In the genomic region with DNA sequence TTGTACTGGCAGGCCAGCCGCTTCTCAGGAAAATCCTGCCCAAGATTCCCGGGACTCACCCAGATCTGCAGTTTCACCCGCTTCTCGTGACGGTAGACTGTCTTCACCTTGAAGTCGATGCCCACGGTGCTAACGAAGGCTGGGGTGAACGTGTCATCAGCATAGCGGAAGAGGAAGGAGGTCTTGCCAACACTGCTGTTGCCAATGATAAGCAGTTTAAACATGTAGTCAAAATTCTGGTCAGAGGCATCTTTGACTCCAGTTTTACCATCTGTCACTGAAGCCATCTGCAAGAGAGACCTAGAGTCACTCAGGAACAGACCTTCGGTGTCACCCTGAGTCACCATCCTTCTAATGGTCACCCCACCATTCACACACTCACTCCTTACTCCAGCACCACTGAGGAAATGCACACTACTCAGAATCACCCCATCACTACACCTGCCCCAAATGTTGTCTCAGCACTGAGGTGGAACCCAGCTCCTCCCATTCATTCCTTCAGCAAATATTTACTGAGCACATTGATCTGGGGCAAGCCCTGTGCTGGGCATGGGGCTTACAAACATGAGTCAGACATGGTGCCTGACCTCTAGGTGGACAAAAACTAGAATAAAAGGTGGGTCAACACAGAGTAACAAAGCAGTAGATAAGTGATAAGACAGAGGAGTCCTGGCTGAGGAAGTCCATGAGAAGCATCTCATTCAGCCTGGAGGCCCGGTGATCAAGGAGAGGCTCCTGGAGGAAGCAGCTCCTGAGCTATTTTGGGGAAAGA, we compare ENCODE assay signal across 24 cellular contexts. TPM values are rescaled to one million over a fixed set of nuclear protein-coding genes. Genes with fewer than 3 reads are reported as not detected.
DNase-seq lines count a peak whose midpoint lies in the region; ATAC-seq and TF ChIP-seq lines count a peak whose summit lies in the region.
"Had no signal": no experiment of that assay in that cellular context is flagged by ENCODE, and none has a peak within 500 bp of the region (broad histone marks: within the 10 kb centered on the region; RNA-seq: fewer than 3 reads in every experiment).

No MANE protein-coding gene starts in this region.

- no peaks in the 10 kb centered on the region for H3K9me3 Mint-ChIP-seq in WTC11
- H3K9me3 Mint-ChIP-seq in nephron progenitor cell, result no peaks in the 10 kb centered on the region
- H3K9me3 Mint-ChIP-seq: activated CD4-positive, alpha-beta memory T cell treated with anti-CD3 and anti-CD28 coated beads, Interleukin-2, amount 10 ng/mL, durations not matched to agents 7 days and 5 days; CD8-positive, alpha-beta T cell; GM23338 had no signal

- ATAC-seq in WTC11, result no peak
- no peak for ATAC-seq in HG03442 (IDR thresholded peaks at IDR 0.05; ENCODE audit: unreplicated experiment)
- no peak for ATAC-seq in esophagus mucosa
- ATAC-seq in HG03457 (IDR thresholded peaks at IDR 0.05; ENCODE audit: unreplicated experiment), result no peak
- ATAC-seq: CD8-positive, alpha-beta T cell; gastrocnemius medialis; GM23338; lower lobe of right lung; T-helper 17 cell had no signal

- H3K27me3 Mint-ChIP-seq in WTC11 (ENCODE audit: low read depth) (no peaks in the 10 kb centered on the region), nephron progenitor cell (ENCODE audit: low read depth, poor library complexity) (peaks cover 3% of the 10 kb centered on the region)

- in situ Hi-C loops in G401 (cut with HindIII; ENCODE audit: low sequenced_read_pairs), result no loop called here

- POLR2A ChIA-PET in WTC11 (lab: Charles Lee), result interaction anchor here (0.6 kb wide), 1 partner anchor 368 kb away, joined by 4 read pairs; no protein-coding TSS in a partner anchor

- no peaks in the 10 kb centered on the region for H3K4me1 Mint-ChIP-seq in WTC11
- H3K4me1 Mint-ChIP-seq in nephron progenitor cell, result peaks cover 6% of the 10 kb centered on the region
- H3K4me1 Mint-ChIP-seq: activated CD4-positive, alpha-beta memory T cell treated with anti-CD3 and anti-CD28 coated beads, Interleukin-2, amount 10 ng/mL, durations not matched to agents 7 days and 5 days; GM23338; T-helper 17 cell had no signal

- CTCF ChIA-PET in WTC11 (lab: Charles Lee), result no interaction called here

- no peak overlapping the region for H3K4me3 Mint-ChIP-seq in WTC11
- no peak overlapping the region for H3K4me3 Mint-ChIP-seq in nephron progenitor cell
- H3K4me3 Mint-ChIP-seq: activated CD4-positive, alpha-beta memory T cell treated with anti-CD3 and anti-CD28 coated beads, Interleukin-2, amount 10 ng/mL, durations not matched to agents 7 days and 5 days; CD8-positive, alpha-beta T cell; GM23338; T-helper 17 cell had no signal

- peaks cover 47% of the 10 kb centered on the region for H3K36me3 Mint-ChIP-seq in WTC11
- H3K36me3 Mint-ChIP-seq in nephron progenitor cell (ENCODE audit: low read depth), result peaks cover 8% of the 10 kb centered on the region
- H3K36me3 Mint-ChIP-seq: CD8-positive, alpha-beta T cell had no signal

- DNase-seq in DMS53 treated with DMSO at 0.1 percent for 48 hours (lab: John Stamatoyannopoulos, UW; ENCODE audit: unreplicated experiment), result peak; percentile 99
- peak; percentile 81 for DNase-seq in NCI-H2029 treated with DMSO at 0.1 percent for 48 hours (lab: John Stamatoyannopoulos, UW)
- no peak for DNase-seq in WTC11 (ENCODE audit: low spot score)
- DNase-seq in nephron progenitor cell, result no peak
- DNase-seq in G401 (ENCODE audit: low spot score), result no peak
- DNase-seq: activated CD4-positive, alpha-beta memory T cell treated with anti-CD3 and anti-CD28 coated beads, Interleukin-2, amount 10 ng/mL, durations not matched to agents 7 days and 5 days; activated gamma-delta T cell; activated T-cell treated with anti-CD3 and anti-CD28 coated beads for 4 hours; brain microvascular endothelial cell; CD8-positive, alpha-beta T cell; effector memory CD4-positive, alpha-beta T cell; gastrocnemius medialis; lower lobe of right lung; NCI-H1436 treated with DMSO at 0.1 percent for 48 hours; NCI-H2227 treated with DMSO at 0.1 percent for 48 hours; Peyer's patch; stimulated activated naive CD4-positive, alpha-beta T cell; T-helper 17 cell; thyroid gland; WERI-Rb-1 had no signal

- no peak overlapping the region for H3K27ac Mint-ChIP-seq in WTC11
- peak overlapping the region; percentile 20 for H3K27ac Mint-ChIP-seq in nephron progenitor cell
- H3K27ac Mint-ChIP-seq: activated CD4-positive, alpha-beta memory T cell treated with anti-CD3 and anti-CD28 coated beads, Interleukin-2, amount 10 ng/mL, durations not matched to agents 7 days and 5 days; CD8-positive, alpha-beta T cell; GM23338; T-helper 17 cell had no signal

- TF ChIP-seq CTCF in WTC11 (IDR thresholded peaks at IDR 0.05) (no peak), nephron progenitor cell (IDR thresholded peaks at IDR 0.05) (no peak)

TF ChIP-seq in WTC11, 78 proteins besides CTCF, POLR2A, EP300 and RAD21:
- TF ChIP-seq, protein P1, sequence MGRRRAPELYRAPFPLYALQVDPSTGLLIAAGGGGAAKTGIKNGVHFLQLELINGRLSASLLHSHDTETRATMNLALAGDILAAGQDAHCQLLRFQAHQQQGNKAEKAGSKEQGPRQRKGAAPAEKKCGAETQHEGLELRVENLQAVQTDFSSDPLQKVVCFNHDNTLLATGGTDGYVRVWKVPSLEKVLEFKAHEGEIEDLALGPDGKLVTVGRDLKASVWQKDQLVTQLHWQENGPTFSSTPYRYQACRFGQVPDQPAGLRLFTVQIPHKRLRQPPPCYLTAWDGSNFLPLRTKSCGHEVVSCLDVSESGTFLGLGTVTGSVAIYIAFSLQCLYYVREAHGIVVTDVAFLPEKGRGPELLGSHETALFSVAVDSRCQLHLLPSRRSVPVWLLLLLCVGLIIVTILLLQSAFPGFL (CRISPR knock-in tag; IDR thresholded peaks at IDR 0.05; ENCODE audit: borderline replicate concordance), result no peak
- TF ChIP-seq, protein P2, sequence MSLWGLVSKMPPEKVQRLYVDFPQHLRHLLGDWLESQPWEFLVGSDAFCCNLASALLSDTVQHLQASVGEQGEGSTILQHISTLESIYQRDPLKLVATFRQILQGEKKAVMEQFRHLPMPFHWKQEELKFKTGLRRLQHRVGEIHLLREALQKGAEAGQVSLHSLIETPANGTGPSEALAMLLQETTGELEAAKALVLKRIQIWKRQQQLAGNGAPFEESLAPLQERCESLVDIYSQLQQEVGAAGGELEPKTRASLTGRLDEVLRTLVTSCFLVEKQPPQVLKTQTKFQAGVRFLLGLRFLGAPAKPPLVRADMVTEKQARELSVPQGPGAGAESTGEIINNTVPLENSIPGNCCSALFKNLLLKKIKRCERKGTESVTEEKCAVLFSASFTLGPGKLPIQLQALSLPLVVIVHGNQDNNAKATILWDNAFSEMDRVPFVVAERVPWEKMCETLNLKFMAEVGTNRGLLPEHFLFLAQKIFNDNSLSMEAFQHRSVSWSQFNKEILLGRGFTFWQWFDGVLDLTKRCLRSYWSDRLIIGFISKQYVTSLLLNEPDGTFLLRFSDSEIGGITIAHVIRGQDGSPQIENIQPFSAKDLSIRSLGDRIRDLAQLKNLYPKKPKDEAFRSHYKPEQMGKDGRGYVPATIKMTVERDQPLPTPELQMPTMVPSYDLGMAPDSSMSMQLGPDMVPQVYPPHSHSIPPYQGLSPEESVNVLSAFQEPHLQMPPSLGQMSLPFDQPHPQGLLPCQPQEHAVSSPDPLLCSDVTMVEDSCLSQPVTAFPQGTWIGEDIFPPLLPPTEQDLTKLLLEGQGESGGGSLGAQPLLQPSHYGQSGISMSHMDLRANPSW (CRISPR knock-in tag; conservative IDR thresholded peaks at IDR 0.05; ENCODE audit: low read depth), result no peak
- TF ChIP-seq GABPB1 (CRISPR knock-in tag; IDR thresholded peaks at IDR 0.05) (peak; percentile 30; the same call in 1 of the 2 replicates), JAZF1 (CRISPR knock-in tag; IDR thresholded peaks at IDR 0.05) (no peak)
- TF ChIP-seq, protein P3, sequence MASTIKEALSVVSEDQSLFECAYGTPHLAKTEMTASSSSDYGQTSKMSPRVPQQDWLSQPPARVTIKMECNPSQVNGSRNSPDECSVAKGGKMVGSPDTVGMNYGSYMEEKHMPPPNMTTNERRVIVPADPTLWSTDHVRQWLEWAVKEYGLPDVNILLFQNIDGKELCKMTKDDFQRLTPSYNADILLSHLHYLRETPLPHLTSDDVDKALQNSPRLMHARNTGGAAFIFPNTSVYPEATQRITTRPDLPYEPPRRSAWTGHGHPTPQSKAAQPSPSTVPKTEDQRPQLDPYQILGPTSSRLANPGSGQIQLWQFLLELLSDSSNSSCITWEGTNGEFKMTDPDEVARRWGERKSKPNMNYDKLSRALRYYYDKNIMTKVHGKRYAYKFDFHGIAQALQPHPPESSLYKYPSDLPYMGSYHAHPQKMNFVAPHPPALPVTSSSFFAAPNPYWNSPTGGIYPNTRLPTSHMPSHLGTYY (CRISPR knock-in tag; IDR thresholded peaks at IDR 0.05), result no peak
- TF ChIP-seq, protein P4, sequence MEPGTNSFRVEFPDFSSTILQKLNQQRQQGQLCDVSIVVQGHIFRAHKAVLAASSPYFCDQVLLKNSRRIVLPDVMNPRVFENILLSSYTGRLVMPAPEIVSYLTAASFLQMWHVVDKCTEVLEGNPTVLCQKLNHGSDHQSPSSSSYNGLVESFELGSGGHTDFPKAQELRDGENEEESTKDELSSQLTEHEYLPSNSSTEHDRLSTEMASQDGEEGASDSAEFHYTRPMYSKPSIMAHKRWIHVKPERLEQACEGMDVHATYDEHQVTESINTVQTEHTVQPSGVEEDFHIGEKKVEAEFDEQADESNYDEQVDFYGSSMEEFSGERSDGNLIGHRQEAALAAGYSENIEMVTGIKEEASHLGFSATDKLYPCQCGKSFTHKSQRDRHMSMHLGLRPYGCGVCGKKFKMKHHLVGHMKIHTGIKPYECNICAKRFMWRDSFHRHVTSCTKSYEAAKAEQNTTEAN (CRISPR knock-in tag; IDR thresholded peaks at IDR 0.05), result no peak
- TF ChIP-seq, protein P5, sequence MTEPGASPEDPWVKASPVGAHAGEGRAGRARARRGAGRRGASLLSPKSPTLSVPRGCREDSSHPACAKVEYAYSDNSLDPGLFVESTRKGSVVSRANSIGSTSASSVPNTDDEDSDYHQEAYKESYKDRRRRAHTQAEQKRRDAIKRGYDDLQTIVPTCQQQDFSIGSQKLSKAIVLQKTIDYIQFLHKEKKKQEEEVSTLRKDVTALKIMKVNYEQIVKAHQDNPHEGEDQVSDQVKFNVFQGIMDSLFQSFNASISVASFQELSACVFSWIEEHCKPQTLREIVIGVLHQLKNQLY (CRISPR knock-in tag; IDR thresholded peaks at IDR 0.05), result no peak

RNA-seq across cellular contexts. Expression of a gene that starts 13.5 kb away (rescaled TPM):
- 33.7 to 36.9 TPM (median 34.1 TPM) in 3 replicates for total RNA-seq in WTC11 (2021)
- total RNA-seq in esophagus mucosa, result 0.04 TPM
- total RNA-seq in G401 (2014; rRNA removed; shearing (Covaris generic)), result 2.3 and 3.0 TPM in 2 replicates
- total RNA-seq: CD8-positive, alpha-beta T cell had no signal

RNA-seq across cellular contexts. Expression of a gene that starts 56.6 kb away (rescaled TPM):
- total RNA-seq in WTC11 (2021) (9.4 to 10.1 TPM (median 9.9 TPM) in 3 replicates), esophagus mucosa (5.4 TPM)
- total RNA-seq in G401 (2014; rRNA removed; shearing (Covaris generic)), result 16.3 and 18.3 TPM in 2 replicates

Comparison
In these comparisons a context has a peak if more than half of its experiments do, and no peak if none do; other contexts are left out.
1. DNase-seq: peak in DMS53 treated with DMSO at 0.1 percent for 48 hours (single experiment) and NCI-H2029 treated with DMSO at 0.1 percent for 48 hours (single experiment); none in WTC11 (single experiment), nephron progenitor cell (single experiment) and G401 (single experiment).